ENCODE assay signal across 23 cellular contexts in genomic region chr10:10942441-10942840, GRCh38.
"Had no signal": no experiment of that assay in that cellular context is flagged by ENCODE, and none has a peak within 500 bp of the region (broad histone marks: within the 10 kb centered on the region; RNA-seq: fewer than 3 reads in every experiment).

No MANE protein-coding gene starts in this region.

- ATAC-seq: activated CD4-positive, alpha-beta T cell treated with anti-CD3 and anti-CD28 coated beads for 36 hours; activated T-helper 17 cell treated with anti-CD3 and anti-CD28 coated beads, Interleukin-2, amount 50 U/mL, for 72 hours; gastroesophageal sphincter; left cardiac atrium; pancreas; upper lobe of right lung had no signal

- H3K4me1 ChIP-seq: gastroesophageal sphincter, pancreas, psoas muscle, right atrium auricular region had no signal

- H3K27ac ChIP-seq: gastroesophageal sphincter, pancreas, psoas muscle, right atrium auricular region, upper lobe of right lung had no signal

- H3K4me3 ChIP-seq: gastroesophageal sphincter, pancreas, psoas muscle, right atrium auricular region, upper lobe of right lung had no signal

- H3K9me3 ChIP-seq: pancreas, psoas muscle, right atrium auricular region, upper lobe of right lung had no signal

- DNase-seq: activated B cell treated with CpG ODN at 0.5 μM for 24 hours; activated CD4-positive, alpha-beta T cell treated with anti-CD3 and anti-CD28 coated beads for 36 hours; activated CD4-positive, alpha-beta T cell treated with anti-CD3 and anti-CD28 coated beads, Interleukin-2, amount 50 U/mL, for 4 hours; activated CD8-positive, alpha-beta memory T cell treated with anti-CD3 and anti-CD28 coated beads for 24 hours; activated CD8-positive, alpha-beta memory T cell treated with anti-CD3 and anti-CD28 coated beads, Interleukin-2, amount 50 U/mL, for 4 hours; activated naive CD4-positive, alpha-beta T cell; activated T-cell treated with anti-CD3 and anti-CD28 coated beads, Interleukin-2, amount 50 U/mL, for 24 hours; effector CD4-positive, alpha-beta T cell; erythroblast; head of caudate nucleus; hypothalamus; islet precursor cell; left cardiac atrium; nephron progenitor cell; pancreas; psoas muscle; stimulated activated CD4-positive, alpha-beta T cell treated with anti-CD3 and anti-CD28 coated beads, Interleukin-4, amount 100 ng/mL, for 24 hours; stimulated activated naive CD4-positive, alpha-beta T cell treated with Interleukin-2 at 50 U/mL for 16 hours; upper lobe of right lung had no signal

- FAIRE-seq: endometrium, pancreas had no signal

- H3K36me3 ChIP-seq: gastroesophageal sphincter, pancreas, right atrium auricular region, upper lobe of right lung had no signal

- H3K27me3 ChIP-seq: gastroesophageal sphincter, right atrium auricular region, upper lobe of right lung had no signal
